Comparison of ENCODE assay signal across 25 cellular contexts in genomic region chr17:28242791-28243190, GRCh38.
DNase-seq lines count a peak whose midpoint lies in the region; ATAC-seq, FAIRE-seq and TF ChIP-seq lines count a peak whose summit lies in the region.
"Had no signal": no experiment of that assay in that cellular context is flagged by ENCODE, and none has a peak within 500 bp of the region (broad histone marks: within the 10 kb centered on the region; RNA-seq: fewer than 3 reads in every experiment).

No MANE protein-coding gene starts in this region.

- TF ChIP-seq CTCF in choroid plexus epithelial cell (conservative IDR thresholded peaks at IDR 0.05; ENCODE audit: low read depth, low read length) (no peak), kidney (IDR thresholded peaks at IDR 0.05; ENCODE audit: borderline replicate concordance, extremely low read depth, insufficient read depth) (no peak)

- ATAC-seq in HG03469 (IDR thresholded peaks at IDR 0.05; ENCODE audit: unreplicated experiment), result no peak
- ATAC-seq: GM12878 had no signal

- DNase-seq in choroid plexus epithelial cell (ENCODE audit: low read depth) (peak; percentile 34), kidney (peak; percentile 15), activated gamma-delta T cell (lab: John Stamatoyannopoulos, UW) (no peak)
- DNase-seq in activated CD4-positive, alpha-beta T cell treated with anti-CD3 and anti-CD28 coated beads for 4 hours, result no peak
- DNase-seq: 8988T; ACHN; BE2C; C1 segment of cervical spinal cord; CD4-positive, alpha-beta memory T cell; CD4-positive, CD25-positive, alpha-beta regulatory T cell; CD8-positive, alpha-beta memory T cell; COR-L47; DMS 273 treated with DMSO at 0.1 percent for 48 hours; DMS153; DMS53; DMS79; DND-41; EL; GDM1 had no signal

- intact Hi-C loops in kidney (cut with DNase I), result no loop called here

- no peaks in the 10 kb centered on the region for H3K36me3 ChIP-seq in kidney (ENCODE audit: control insufficient read depth in 1 of 2, insufficient read depth in 2 of 2, low read length in 2 of 2)
- H3K36me3 ChIP-seq: BE2C, BLaER1 had no signal

- H3K9me3 ChIP-seq in kidney (ENCODE audit: control insufficient read depth in 1 of 2, low read length in 2 of 2), result no peaks in the 10 kb centered on the region
- H3K9me3 ChIP-seq: BE2C, BLaER1 had no signal

- H3K27ac ChIP-seq in kidney (ENCODE audit: low read depth in 2 of 2, low read length in 2 of 2), result no peak overlapping the region
- H3K27ac ChIP-seq: BLaER1 had no signal

- H3K4me3 ChIP-seq in choroid plexus epithelial cell (ENCODE audit: low read depth, low read length), result no peak overlapping the region
- H3K4me3 ChIP-seq in kidney (ENCODE audit: low read length in 2 of 2), result no peak overlapping the region
- H3K4me3 ChIP-seq: BLaER1, GM12878 had no signal

- H3K4me1 ChIP-seq in kidney (ENCODE audit: control insufficient read depth in 1 of 2, insufficient read depth in 1 of 2, low read depth in 1 of 2, low read length in 2 of 2), result no peaks in the 10 kb centered on the region
- H3K4me1 ChIP-seq: BE2C, BLaER1 had no signal

- no peak for FAIRE-seq in kidney (lab: Jason Lieb, UNC)
- FAIRE-seq: A204.1, GM12878, GM12892, GM18507 had no signal

- H3K9ac ChIP-seq in kidney (ENCODE audit: low read length in 2 of 2), result no peak overlapping the region
- H3K9ac ChIP-seq: BLaER1 had no signal

Comparison
In these comparisons a context has a peak if more than half of its experiments do, and no peak if none do; other contexts are left out.
1. DNase-seq: peak in choroid plexus epithelial cell (single experiment) and kidney (single experiment); none in activated CD4-positive, alpha-beta T cell treated with anti-CD3 and anti-CD28 coated beads for 4 hours (0 of 2) and activated gamma-delta T cell (single experiment).